Comparison of ENCODE assay signal across 24 cellular contexts in genomic region chr4:70788733-70789132, GRCh38. TPM values are rescaled to one million over a fixed set of nuclear protein-coding genes. Genes with fewer than 3 reads are reported as not detected.
DNase-seq lines count a peak whose midpoint lies in the region; ATAC-seq, FAIRE-seq and TF ChIP-seq lines count a peak whose summit lies in the region.
"Had no signal": no experiment of that assay in that cellular context is flagged by ENCODE, and none has a peak within 500 bp of the region (broad histone marks: within the 10 kb centered on the region; RNA-seq: fewer than 3 reads in every experiment).

No MANE protein-coding gene starts in this region.

- no peak overlapping the region for H3K4me3 Mint-ChIP-seq in HFFc6
- H3K4me3 Mint-ChIP-seq in neural crest cell = no peak overlapping the region
- H3K4me3 Mint-ChIP-seq: B cell; CD4-positive, alpha-beta T cell; CD8-positive, alpha-beta T cell had no signal

- no peak overlapping the region for H3K9ac ChIP-seq in keratinocyte (ENCODE audit: control insufficient read depth, extremely low read depth, insufficient read depth, low read length)
- H3K9ac ChIP-seq: BLaER1 treated with 17β-estradiol and CSF1 and Interleukin-3, amounts not matched to agents 10 nM and 100 nM had no signal

- no peaks in the 10 kb centered on the region for H4K20me1 ChIP-seq in keratinocyte (ENCODE audit: control insufficient read depth, extremely low read depth, insufficient read depth, low read length)
- H4K20me1 ChIP-seq: BLaER1 treated with 17β-estradiol and CSF1 and Interleukin-3, amounts not matched to agents 10 nM and 100 nM had no signal

- no peak overlapping the region for H3K4me3 ChIP-seq in epithelial cell of esophagus (ENCODE audit: low read length)
- H3K4me3 ChIP-seq in keratinocyte (ENCODE audit: control insufficient read depth in 2 of 3, extremely low read depth in 1 of 3, insufficient read depth in 2 of 3, low read depth in 1 of 3, low read length in 3 of 3) = no peak overlapping the region
- H3K4me3 ChIP-seq in MG63 = no peak overlapping the region
- no peak overlapping the region for H3K4me3 ChIP-seq in H7 (ENCODE audit: insufficient read depth, low read depth, low read length)
- H3K4me3 ChIP-seq: A549; BLaER1 treated with 17β-estradiol and CSF1 and Interleukin-3, amounts not matched to agents 10 nM and 100 nM; GM12878 had no signal

- H3K9me3 Mint-ChIP-seq in HFFc6 = no peaks in the 10 kb centered on the region
- H3K9me3 Mint-ChIP-seq in neural crest cell = no peaks in the 10 kb centered on the region
- H3K9me3 Mint-ChIP-seq: CD4-positive, alpha-beta T cell; CD8-positive, alpha-beta T cell had no signal

- peaks cover 13% of the 10 kb centered on the region for H3K4me1 Mint-ChIP-seq in HFFc6 (ENCODE audit: low read depth)
- H3K4me1 Mint-ChIP-seq in neural crest cell = no peaks in the 10 kb centered on the region

- H3K4me1 ChIP-seq in keratinocyte (ENCODE audit: control insufficient read depth, extremely low read depth, insufficient read depth, low read length) = no peaks in the 10 kb centered on the region
- H3K4me1 ChIP-seq: A549, Caco-2 had no signal

- H3K27me3 Mint-ChIP-seq in HFFc6 (ENCODE audit: insufficient read depth) (peaks cover 2% of the 10 kb centered on the region; the same call in 1 of the 2 replicates), neural crest cell (ENCODE audit: low read depth) (no peaks in the 10 kb centered on the region)
- H3K27me3 Mint-ChIP-seq: B cell; CD4-positive, alpha-beta T cell had no signal

- FAIRE-seq in keratinocyte (lab: Jason Lieb, UNC) = peak; percentile 51
- FAIRE-seq: A549, D721Med, G401.6, GM12878, GM12892, GM18507 had no signal

- DNase-seq in HFFc6 (no peak), epithelial cell of esophagus (ENCODE audit: low read depth) (peak; percentile 36), keratinocyte (ENCODE audit: low read depth, low spot score) (no peak), neural crest cell (ENCODE audit: low read depth, low spot score) (no peak), MG63 (no peak), H7 (no peak)
- DNase-seq: AML-193; Caco-2; Calu3; CD4-positive, alpha-beta T cell; CD8-positive, alpha-beta T cell; DMS79 treated with DMSO at 0.1 percent for 48 hours; GF-D8 had no signal

- ATAC-seq in GM21381 (IDR thresholded peaks at IDR 0.05; ENCODE audit: unreplicated experiment) = no peak
- ATAC-seq: A549; CD8-positive, alpha-beta T cell; GM12878 had no signal

- no peak overlapping the region for H3K4me2 ChIP-seq in keratinocyte (ENCODE audit: control insufficient read depth, extremely low read depth, insufficient read depth, low read depth, low read length)
- H3K4me2 ChIP-seq: A549; BLaER1 treated with 17β-estradiol and CSF1 and Interleukin-3, amounts not matched to agents 10 nM and 100 nM had no signal

- H3K79me2 ChIP-seq in keratinocyte (ENCODE audit: control insufficient read depth, insufficient read depth, low read length) = no peaks in the 10 kb centered on the region

- H3K27me3 ChIP-seq in keratinocyte (ENCODE audit: control insufficient read depth, extremely low read depth, insufficient read depth, low read length) (no peaks in the 10 kb centered on the region), MG63 (no peaks in the 10 kb centered on the region), H7 (ENCODE audit: control insufficient read depth, insufficient read depth, low read length) (no peaks in the 10 kb centered on the region)
- H3K27me3 ChIP-seq: BLaER1 treated with 17β-estradiol and CSF1 and Interleukin-3, amounts not matched to agents 10 nM and 100 nM had no signal

- H3K36me3 Mint-ChIP-seq in HFFc6 (ENCODE audit: low read depth) = peaks cover 18% of the 10 kb centered on the region
- H3K36me3 Mint-ChIP-seq in neural crest cell (ENCODE audit: low read depth) = peaks cover 3% of the 10 kb centered on the region

- no peaks in the 10 kb centered on the region for H3K9me1 ChIP-seq in keratinocyte (ENCODE audit: control insufficient read depth, extremely low read depth, insufficient read depth, low read length)

- no peak overlapping the region for H2AFZ ChIP-seq in keratinocyte (ENCODE audit: control insufficient read depth, low read length)

- dilution Hi-C loops in keratinocyte (cut with MboI; ENCODE audit: extremely low pct_ligation_motif_present, low sequenced_read_pairs) = no loop called here

- H3K27ac ChIP-seq in keratinocyte (ENCODE audit: control insufficient read depth, insufficient read depth, low read length) = no peak overlapping the region
- H3K27ac ChIP-seq: 22Rv1; A549; BLaER1 treated with 17β-estradiol and CSF1 and Interleukin-3, amounts not matched to agents 10 nM and 100 nM; C4-2B had no signal

- H3K27ac Mint-ChIP-seq in HFFc6 (peak overlapping the region; percentile 50; the same call in 1 of the 2 replicates), neural crest cell (ENCODE audit: unreplicated experiment) (peak overlapping the region; percentile 54)
- H3K27ac Mint-ChIP-seq: B cell; CD4-positive, alpha-beta T cell; CD8-positive, alpha-beta T cell had no signal

- H3K36me3 ChIP-seq in keratinocyte (ENCODE audit: control insufficient read depth in 2 of 2, extremely low read depth in 1 of 2, insufficient read depth in 2 of 2, low read length in 2 of 2) = peaks cover 3 to 7% of the 10 kb centered on the region in 2 experiments
- no peaks in the 10 kb centered on the region; the same call in 1 of the 2 replicates for H3K36me3 ChIP-seq in MG63
- H3K36me3 ChIP-seq in H7 (replicated peaks; ENCODE audit: control insufficient read depth, insufficient read depth, low read length) = no peaks in the 10 kb centered on the region; the same call in 1 of the 2 replicates

- no peak for TF ChIP-seq CTCF in HFFc6 (IDR thresholded peaks at IDR 0.05)
- no peak for TF ChIP-seq CTCF in epithelial cell of esophagus (IDR thresholded peaks at IDR 0.05; ENCODE audit: insufficient read depth, low read depth, low read length, missing control alignments)
- TF ChIP-seq CTCF in keratinocyte (optimal IDR thresholded peaks at IDR 0.05 in 1 of 3, IDR thresholded peaks at IDR 0.05 in 1 of 3, conservative IDR thresholded peaks at IDR 0.05 in 1 of 3; ENCODE audit: extremely low read depth in 1 of 3, insufficient read depth in 2 of 3, low read length in 3 of 3) = no peak
- TF ChIP-seq CTCF in neural crest cell (conservative IDR thresholded peaks at IDR 0.05) = no peak

- H3K9me3 ChIP-seq in keratinocyte (ENCODE audit: control insufficient read depth, low read depth, low read length) (no peaks in the 10 kb centered on the region), MG63 (no peaks in the 10 kb centered on the region)
- H3K9me3 ChIP-seq: A549; BLaER1 treated with 17β-estradiol and CSF1 and Interleukin-3, amounts not matched to agents 10 nM and 100 nM; Caco-2 had no signal

RNA-seq across cellular contexts. Expression of gene GRSF1, which starts 51.0 kb away (rescaled TPM):
- 100 to 1,000 TPM in 5 of 6 experiments, 10 to 100 TPM in 1; 99.1 to 110 (median 109) TPM for total RNA-seq in HFFc6 (2021; fragmentation: NEBNext Ultra II Directional; extraction: Animal tissue kit (Norgen Biotek cat#: 25700))
- polyA plus RNA-seq in keratinocyte = 71.5 to 121 TPM (median 77.9 TPM) in 3 replicates
- 53.0 TPM for polyA plus RNA-seq in keratinocyte (2011; ENCODE audit: low read depth)
- polyA plus RNA-seq in keratinocyte (2011; cell fraction: cytosol; rRNA removed) = 65.4 and 108 TPM in 2 replicates
- polyA plus RNA-seq in keratinocyte (2011; cell fraction: nucleus; rRNA removed) = 61.5 and 79.8 TPM in 2 replicates
- 60.0 and 79.6 TPM in 2 replicates for polyA plus RNA-seq in keratinocyte (2012; ENCODE audit: low replicate concordance)
- 16.8 to 65.7 TPM (median 44.8 TPM) in 3 replicates for polyA minus RNA-seq in keratinocyte
- polyA minus RNA-seq in keratinocyte (2011; cell fraction: cytosol; rRNA and poly(A)+ RNA removed) = 47.6 TPM
- 21.2 and 37.7 TPM in 2 replicates for polyA minus RNA-seq in keratinocyte (2011; cell fraction: nucleus; rRNA and poly(A)+ RNA removed)
- total RNA-seq in neural crest cell = 77.3 and 80.0 TPM in 2 replicates
- total RNA-seq in MG63 (2014; rRNA removed; shearing (Covaris generic); ENCODE audit: low replicate concordance) = 81.3 and 114 TPM in 2 replicates
- 132 and 147 TPM in 2 replicates for total RNA-seq in H7 (2014; rRNA removed; shearing (Covaris generic))
